13 cellular contexts compared by ENCODE assay signal in the genomic region with DNA sequence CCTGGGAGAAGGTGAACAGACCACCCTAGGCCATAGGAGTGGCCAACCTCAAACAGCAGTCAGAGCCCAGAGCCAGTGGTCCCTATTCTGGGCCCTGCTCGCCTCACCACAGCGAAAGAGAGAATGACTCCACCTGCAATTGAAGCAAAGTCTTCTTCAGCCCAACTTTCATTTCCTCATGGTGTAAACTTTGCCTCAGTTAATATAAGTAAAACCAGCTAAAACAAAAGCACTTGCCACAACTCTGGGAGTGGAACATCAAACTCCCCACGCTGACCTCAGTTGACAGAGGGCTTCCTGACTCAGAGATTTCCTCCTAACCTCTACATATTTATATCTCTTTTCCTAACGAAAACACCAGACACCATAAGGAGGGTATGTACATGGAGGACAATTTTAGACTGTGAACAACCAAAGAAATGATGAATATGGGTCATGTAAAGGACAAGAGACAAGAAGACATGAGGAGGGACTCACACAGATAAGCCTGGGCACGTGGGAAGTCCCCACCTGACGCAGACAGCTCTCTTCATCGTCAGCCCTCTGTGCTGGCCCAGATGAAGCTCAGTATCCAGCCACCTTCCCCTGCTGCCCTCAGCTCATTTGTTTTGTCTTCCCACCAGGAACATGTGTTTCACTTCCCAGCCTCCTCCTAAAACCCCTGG.
A peak's percentile ranks its signal among the peaks of the same experiment; 100 is the strongest.
DNase-seq lines count a peak whose midpoint lies in the region; ATAC-seq and TF ChIP-seq lines count a peak whose summit lies in the region.
"Had no signal": no experiment of that assay in that cellular context is flagged by ENCODE, and none has a peak within 500 bp of the region (broad histone marks: within the 10 kb centered on the region; RNA-seq: fewer than 3 reads in every experiment).

No MANE protein-coding gene starts in this region.

- no peak overlapping the region for H3K27ac Mint-ChIP-seq in stimulated activated naive B cell treated with anti-CD40 and anti-IgM and Interleukin-4, amounts not matched to agents 10 μg/mL and 1 μg/mL and 100 μg/mL, for 72 hours
- no peak overlapping the region for H3K27ac Mint-ChIP-seq in T-cell
- H3K27ac Mint-ChIP-seq: memory B cell had no signal

- H3K36me3 ChIP-seq in thyroid gland: no peaks in the 10 kb centered on the region
- H3K36me3 ChIP-seq: thoracic aorta had no signal

- no peaks in the 10 kb centered on the region for H3K9me3 Mint-ChIP-seq in stimulated activated naive B cell treated with anti-CD40 and anti-IgM and Interleukin-4, amounts not matched to agents 10 μg/mL and 1 μg/mL and 100 μg/mL, for 72 hours
- peaks cover 0 to 3% (median 0%) of the 10 kb centered on the region in 3 donors for H3K9me3 Mint-ChIP-seq in T-cell

- H3K9me3 ChIP-seq in thyroid gland: no peaks in the 10 kb centered on the region
- H3K9me3 ChIP-seq: thoracic aorta had no signal

- H3K4me1 Mint-ChIP-seq in stimulated activated naive B cell treated with anti-CD40 and anti-IgM and Interleukin-4, amounts not matched to agents 10 μg/mL and 1 μg/mL and 100 μg/mL, for 72 hours: peaks cover 0 to 5% of the 10 kb centered on the region in 2 donors
- no peaks in the 10 kb centered on the region for H3K4me1 Mint-ChIP-seq in T-cell
- H3K4me1 Mint-ChIP-seq: memory B cell had no signal

- H3K4me3 ChIP-seq in thyroid gland (replicated peaks in 1 of 3): no peak overlapping the region
- H3K4me3 ChIP-seq: thoracic aorta had no signal

- TF ChIP-seq CTCF in thyroid gland (IDR thresholded peaks at IDR 0.05): no peak

- H3K4me1 ChIP-seq in thyroid gland: peaks cover 0 to 3% of the 10 kb centered on the region in 2 donors

- no peaks in the 10 kb centered on the region for H3K27me3 Mint-ChIP-seq in stimulated activated naive B cell treated with anti-CD40 and anti-IgM and Interleukin-4, amounts not matched to agents 10 μg/mL and 1 μg/mL and 100 μg/mL, for 72 hours
- H3K27me3 Mint-ChIP-seq in T-cell: no peaks in the 10 kb centered on the region

- H3K27me3 ChIP-seq in thyroid gland: no peaks in the 10 kb centered on the region

- no peaks in the 10 kb centered on the region for H3K36me3 Mint-ChIP-seq in stimulated activated naive B cell treated with anti-CD40 and anti-IgM and Interleukin-4, amounts not matched to agents 10 μg/mL and 1 μg/mL and 100 μg/mL, for 72 hours
- no peaks in the 10 kb centered on the region for H3K36me3 Mint-ChIP-seq in T-cell
- H3K36me3 Mint-ChIP-seq: memory B cell had no signal

- H3K27ac ChIP-seq in thyroid gland: no peak overlapping the region
- H3K27ac ChIP-seq: thoracic aorta had no signal

- no peak for TF ChIP-seq POLR2A in thyroid gland (IDR thresholded peaks at IDR 0.05)

- no peak overlapping the region for H3K4me3 Mint-ChIP-seq in stimulated activated naive B cell treated with anti-CD40 and anti-IgM and Interleukin-4, amounts not matched to agents 10 μg/mL and 1 μg/mL and 100 μg/mL, for 72 hours
- no peak overlapping the region for H3K4me3 Mint-ChIP-seq in T-cell
- H3K4me3 Mint-ChIP-seq: memory B cell had no signal

- WGBS in thyroid gland, 2 donors: 83 to 88% methylated on average over 7 of the region's 7 CpGs

- CTCF ChIA-PET in T-cell (lab: Charles Lee): interaction anchor here in 1 of 2 donors (0.6 kb wide), 1 partner anchor 585 kb away, joined by 3 read pairs; no protein-coding TSS in a partner anchor

- ATAC-seq in GM21717 (IDR thresholded peaks at IDR 0.05; ENCODE audit: unreplicated experiment) (peak; percentile 89), HG03139 (IDR thresholded peaks at IDR 0.05; ENCODE audit: unreplicated experiment) (peak; percentile 49), T-cell (replicated peaks in 1 of 4) (no peak)
- peak; percentile 64 to 81 for ATAC-seq in stimulated activated naive B cell treated with anti-CD40 and anti-IgM and Interleukin-4, amounts not matched to agents 10 μg/mL and 1 μg/mL and 100 μg/mL, for 72 hours (replicated peaks)

- DNase-seq in NOMO-1 treated with DMSO at 0.1 percent for 48 hours (lab: John Stamatoyannopoulos, UW; ENCODE audit: unreplicated experiment) (peak; percentile 13), NOMO-1 treated with dmso at 0.1 percent for 144 hours (lab: John Stamatoyannopoulos, UW; ENCODE audit: unreplicated experiment) (no peak), T-cell (no peak), hepatic stellate cell (ENCODE audit: low spot score) (no peak), thyroid gland (no peak)
- DNase-seq in stimulated activated naive B cell treated with anti-CD40 and anti-IgM and Interleukin-4, amounts not matched to agents 10 μg/mL and 1 μg/mL and 100 μg/mL, for 72 hours: no peak
- DNase-seq: 8988T, hypothalamus, NCI-H187 had no signal

- POLR2A ChIA-PET in T-cell (lab: Charles Lee): no interaction called here

- intact Hi-C loops in thyroid gland (cut with DNase I): no loop called here

Comparison
In these comparisons a context has a peak if more than half of its experiments do, and no peak if none do; other contexts are left out.
1. ATAC-seq: peak in GM21717 (single experiment), HG03139 (single experiment) and stimulated activated naive B cell treated with anti-CD40 and anti-IgM and Interleukin-4, amounts not matched to agents 10 μg/mL and 1 μg/mL and 100 μg/mL, for 72 hours (2 of 2); none in T-cell (0 of 4).